Comparison of ENCODE assay signal across 7 cellular contexts in the genomic region with DNA sequence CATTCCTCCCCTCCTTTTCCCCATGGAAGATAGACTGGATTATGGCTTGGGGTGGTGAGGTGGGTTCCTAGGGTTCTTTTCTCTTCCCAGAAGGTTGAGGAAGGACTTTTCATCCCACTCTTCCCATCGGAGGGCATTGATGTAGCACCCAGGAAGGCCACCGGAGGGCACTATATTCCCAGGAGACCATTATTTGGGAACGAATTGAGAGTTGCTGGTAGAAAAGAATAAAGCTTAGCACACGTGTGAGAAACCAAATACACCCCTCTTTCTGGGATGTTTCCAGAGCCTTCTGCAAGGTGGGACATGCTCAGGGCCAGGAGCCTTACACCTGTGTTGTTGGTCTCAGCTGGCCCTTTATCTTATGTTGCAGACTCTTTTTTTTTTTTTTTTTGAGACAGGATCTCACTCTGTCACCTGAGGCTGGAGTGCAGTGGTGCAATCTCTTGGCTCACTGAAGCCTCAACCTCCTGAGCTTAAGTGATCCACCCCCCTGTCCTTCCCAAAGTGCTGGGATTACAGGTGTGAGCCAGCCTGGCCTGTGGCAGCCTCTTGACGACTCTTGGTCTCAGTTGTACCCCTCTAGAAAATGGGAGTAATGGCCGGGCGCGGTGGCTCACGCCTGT. TPM values are rescaled to one million over a fixed set of nuclear protein-coding genes. Genes with fewer than 3 reads are reported as not detected.
A peak's percentile ranks its signal among the peaks of the same experiment; 100 is the strongest.
DNase-seq lines count a peak whose midpoint lies in the region; ATAC-seq and TF ChIP-seq lines count a peak whose summit lies in the region.

No MANE protein-coding gene starts in this region.

- H3K27me3 ChIP-seq in IMR-90 (ENCODE audit: control insufficient read depth, insufficient read depth, low read length) (peaks cover 7% of the 10 kb centered on the region), thoracic aorta (replicated peaks; ENCODE audit: insufficient read depth) (no peaks in the 10 kb centered on the region)

- H2AK9ac ChIP-seq in IMR-90 (replicated peaks; ENCODE audit: low read depth, low read length, poor library complexity) = peak overlapping the region; percentile 20

- no peak for TF ChIP-seq POLR2A in IMR-90 (IDR thresholded peaks at IDR 0.05; ENCODE audit: low read depth, low read length)

- H3K9me3 ChIP-seq in IMR-90 (ENCODE audit: control insufficient read depth, insufficient read depth, low read length) (no peaks in the 10 kb centered on the region), thoracic aorta (no peaks in the 10 kb centered on the region)

- H3K27ac ChIP-seq in IMR-90 (ENCODE audit: insufficient read depth, low read length) (no peak overlapping the region), thoracic aorta (no peak overlapping the region)

- H2BK20ac ChIP-seq in IMR-90 (ENCODE audit: low read depth, low read length) = no peak overlapping the region

- no peaks in the 10 kb centered on the region for H3K79me1 ChIP-seq in IMR-90 (ENCODE audit: low read depth in 1 of 2, low read length in 2 of 2)

- H4K8ac ChIP-seq in IMR-90 (ENCODE audit: low read depth in 2 of 2, low read length in 2 of 2) = no peak overlapping the region

- no TSS peak for BruUV-seq in IMR-90 (replicated peaks; lab: Mats Ljungman, UMichigan)

- WGBS in IMR-90 (ENCODE audit: extremely low coverage in 2 of 2, insufficient read length in 1 of 2), 2 experiments = no CpG with 5 or more reads among the region's 9 CpGs

- no peaks in the 10 kb centered on the region for H3K36me3 ChIP-seq in IMR-90 (ENCODE audit: control insufficient read depth, insufficient read depth, low read length)
- H3K36me3 ChIP-seq in thoracic aorta = no peaks in the 10 kb centered on the region

- in situ Hi-C loops in IMR-90 (cut with MboI; ENCODE audit: low sequenced_read_pairs) = no loop called here

- no peaks in the 10 kb centered on the region for H3K36me3 Mint-ChIP-seq in central memory CD8-positive, alpha-beta T cell (ENCODE audit: insufficient read depth)

- H3K9me1 ChIP-seq in IMR-90 (ENCODE audit: insufficient read depth, low read length) = no peaks in the 10 kb centered on the region

- no peak overlapping the region for H2BK15ac ChIP-seq in IMR-90 (ENCODE audit: low read depth, low read length)

- POLR2A ChIA-PET in IMR-90 (lab: Charles Lee; ENCODE audit: unreplicated experiment) = interaction anchor here (0.6 kb wide), 1 partner anchor 351 kb away, joined by 3 read pairs; no protein-coding TSS in a partner anchor

- no peak overlapping the region for H3K23ac ChIP-seq in IMR-90 (ENCODE audit: low read depth, low read length)

- H3K4me3 ChIP-seq in IMR-90 (ENCODE audit: insufficient read depth, low read depth, low read length) (no peak overlapping the region), thoracic aorta (no peak overlapping the region)

- intact Hi-C loops in IMR-90 (cut with micrococcal nuclease) = loop anchor here (1.0 to 5.0 kb wide), 2 partner anchors 242 to 353 kb away; no protein-coding TSS in a partner anchor

- no peak overlapping the region for H3K4ac ChIP-seq in IMR-90 (ENCODE audit: low read depth, low read length)

- no peak overlapping the region for H2BK120ac ChIP-seq in IMR-90 (ENCODE audit: low read depth, low read length)

- H3K4me3 Mint-ChIP-seq in central memory CD8-positive, alpha-beta T cell = no peak overlapping the region

- H3K4me2 ChIP-seq in IMR-90 (ENCODE audit: low read depth, low read length) = no peak overlapping the region

- H3K14ac ChIP-seq in IMR-90 (replicated peaks; ENCODE audit: low read depth, low read length) = no peak overlapping the region

- no peak overlapping the region for H4K91ac ChIP-seq in IMR-90 (ENCODE audit: insufficient read depth, low read depth, low read length)

- no peaks in the 10 kb centered on the region for H3K4me1 Mint-ChIP-seq in central memory CD8-positive, alpha-beta T cell

- no peak overlapping the region for H2BK5ac ChIP-seq in IMR-90 (ENCODE audit: low read depth, low read length, poor library complexity, severe bottlenecking)

- peaks cover 11% of the 10 kb centered on the region for H3K27me3 Mint-ChIP-seq in central memory CD8-positive, alpha-beta T cell

- CTCF ChIA-PET in IMR-90 (lab: Yijun Ruan, JAX) = interaction anchor here (0.6 to 2.3 kb wide), 5 partner anchors 10 to 242 kb away, joined by 3 to 23 read pairs (median 3); no protein-coding TSS in a partner anchor

- H3K18ac ChIP-seq in IMR-90 (ENCODE audit: low read depth, low read length) = no peak overlapping the region

- no peak overlapping the region for H3K9ac ChIP-seq in IMR-90 (ENCODE audit: low read depth, low read length)

- ATAC-seq in IMR-90 (ENCODE audit: low read depth) (peak; percentile 94), thoracic aorta (ENCODE audit: insufficient number of reproducible peaks, low FRiP score, low read depth) (no peak), HG03432 (IDR thresholded peaks at IDR 0.05; ENCODE audit: unreplicated experiment) (no peak)
- no peak for ATAC-seq in central memory CD8-positive, alpha-beta T cell (replicated peaks; ENCODE audit: extremely low read depth, poor library complexity, severe bottlenecking)

- dilution Hi-C loops in IMR-90 (cut with HindIII; ENCODE audit: low sequenced_read_pairs, unreplicated experiment) = no loop called here

- DNase-seq in EH (ENCODE audit: low read depth) = peak; percentile 67
- peak; percentile 51 for DNase-seq in IMR-90
- peak; percentile 34 for DNase-seq in OCI-M2 (lab: John Stamatoyannopoulos, UW; ENCODE audit: unreplicated experiment)
- no peak for DNase-seq in central memory CD8-positive, alpha-beta T cell (ENCODE audit: low spot score in 2 of 2)
- peak; percentile 58 for DNase-seq in kidney tubule cell (ENCODE audit: low spot score)
- no peak for DNase-seq in thoracic aorta (ENCODE audit: low spot score)

- no peaks in the 10 kb centered on the region for H4K20me1 ChIP-seq in IMR-90 (ENCODE audit: insufficient read depth, low read length)

- no peaks in the 10 kb centered on the region for H3K9me3 Mint-ChIP-seq in central memory CD8-positive, alpha-beta T cell

- H2AK5ac ChIP-seq in IMR-90 (ENCODE audit: low read depth, low read length) = no peak overlapping the region

- no peak overlapping the region for H4K5ac ChIP-seq in IMR-90 (ENCODE audit: low read depth, low read length)

- peak overlapping the region; percentile 19 for H2AFZ ChIP-seq in IMR-90 (replicated peaks; ENCODE audit: low read length, poor library complexity)

- peak overlapping the region; percentile 79 for H3K27ac Mint-ChIP-seq in central memory CD8-positive, alpha-beta T cell (ENCODE audit: low read depth)

- TF ChIP-seq CTCF in IMR-90 (conservative IDR thresholded peaks at IDR 0.05; ENCODE audit: low read depth, low read length) (peak; percentile 82), thoracic aorta (IDR thresholded peaks at IDR 0.05) (peak; percentile 75)

- no peaks in the 10 kb centered on the region for H3K4me1 ChIP-seq in IMR-90 (ENCODE audit: control insufficient read depth, insufficient read depth, low read length)
- no peaks in the 10 kb centered on the region for H3K4me1 ChIP-seq in thoracic aorta (ENCODE audit: control insufficient read depth in 1 of 2, low read depth in 2 of 2)

- peak; percentile 79 for TF ChIP-seq RAD21 in IMR-90 (IDR thresholded peaks at IDR 0.05; ENCODE audit: low read length)

- H3K56ac ChIP-seq in IMR-90 (ENCODE audit: extremely low read depth, insufficient read depth, low read length) = no peak overlapping the region

TF ChIP-seq in IMR-90, 13 proteins besides CTCF, POLR2A, EP300 and RAD21:
- TF ChIP-seq BHLHE40 (IDR thresholded peaks at IDR 0.05; ENCODE audit: low read depth, low read length) (no peak), SMC3 (IDR thresholded peaks at IDR 0.05; ENCODE audit: low read depth, low read length) (peak; percentile 59)
- TF ChIP-seq, protein P1, sequence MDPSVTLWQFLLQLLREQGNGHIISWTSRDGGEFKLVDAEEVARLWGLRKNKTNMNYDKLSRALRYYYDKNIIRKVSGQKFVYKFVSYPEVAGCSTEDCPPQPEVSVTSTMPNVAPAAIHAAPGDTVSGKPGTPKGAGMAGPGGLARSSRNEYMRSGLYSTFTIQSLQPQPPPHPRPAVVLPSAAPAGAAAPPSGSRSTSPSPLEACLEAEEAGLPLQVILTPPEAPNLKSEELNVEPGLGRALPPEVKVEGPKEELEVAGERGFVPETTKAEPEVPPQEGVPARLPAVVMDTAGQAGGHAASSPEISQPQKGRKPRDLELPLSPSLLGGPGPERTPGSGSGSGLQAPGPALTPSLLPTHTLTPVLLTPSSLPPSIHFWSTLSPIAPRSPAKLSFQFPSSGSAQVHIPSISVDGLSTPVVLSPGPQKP (IDR thresholded peaks at IDR 0.05; ENCODE audit: borderline replicate concordance, low read depth, low read length) = no peak

RNA-seq across cellular contexts. Expression of a gene that starts 6.3 kb away (rescaled TPM):
- total RNA-seq in IMR-90 (2012; rRNA removed) (9.7 and 10.6 TPM in 2 replicates), thoracic aorta (1 to 10 TPM in 1 of 2 donors, not detected in 1; 2.5 TPM)
- polyA plus RNA-seq in IMR-90 (2012; rRNA removed) = 4.2 and 4.7 TPM in 2 replicates
- 1.9 and 3.2 TPM in 2 replicates for polyA plus RNA-seq in IMR-90 (2012; cell fraction: cytosol; rRNA removed)
- polyA plus RNA-seq in IMR-90 (2012; cell fraction: nucleus; rRNA removed; ENCODE audit: low replicate concordance) = 2.5 and 4.3 TPM in 2 replicates

RNA-seq across cellular contexts. Expression of a gene that starts 28.7 kb away (rescaled TPM):
- total RNA-seq in IMR-90 (2012; rRNA removed) (not detected in 2 replicates), thoracic aorta (not detected)
- polyA plus RNA-seq in IMR-90 (2012; rRNA removed) = not detected in 2 replicates
- polyA plus RNA-seq in IMR-90 (2012; cell fraction: cytosol; rRNA removed) = not detected in 2 replicates
- not detected in 2 replicates for polyA plus RNA-seq in IMR-90 (2012; cell fraction: nucleus; rRNA removed; ENCODE audit: low replicate concordance)

RNA-seq across cellular contexts. Expression of a gene that starts 46.3 kb away (rescaled TPM):
- 3.9 and 4.7 TPM in 2 replicates for total RNA-seq in IMR-90 (2012; rRNA removed)
- 3.3 and 4.4 TPM in 2 replicates for polyA plus RNA-seq in IMR-90 (2012; rRNA removed)
- polyA plus RNA-seq in IMR-90 (2012; cell fraction: cytosol; rRNA removed) = 0.65 and 1.8 TPM in 2 replicates
- 4.2 and 21.1 TPM in 2 replicates for polyA plus RNA-seq in IMR-90 (2012; cell fraction: nucleus; rRNA removed; ENCODE audit: low replicate concordance)
- 1 to 10 TPM; 8.9 to 9.1 TPM for total RNA-seq in thoracic aorta

Comparison
In these comparisons a context has a peak if more than half of its experiments do, and no peak if none do; other contexts are left out.
1. DNase-seq: peak in EH (single experiment), IMR-90 (single experiment), OCI-M2 (single experiment) and kidney tubule cell (single experiment); none in central memory CD8-positive, alpha-beta T cell (0 of 2) and thoracic aorta (single experiment).